In the genomic region with DNA sequence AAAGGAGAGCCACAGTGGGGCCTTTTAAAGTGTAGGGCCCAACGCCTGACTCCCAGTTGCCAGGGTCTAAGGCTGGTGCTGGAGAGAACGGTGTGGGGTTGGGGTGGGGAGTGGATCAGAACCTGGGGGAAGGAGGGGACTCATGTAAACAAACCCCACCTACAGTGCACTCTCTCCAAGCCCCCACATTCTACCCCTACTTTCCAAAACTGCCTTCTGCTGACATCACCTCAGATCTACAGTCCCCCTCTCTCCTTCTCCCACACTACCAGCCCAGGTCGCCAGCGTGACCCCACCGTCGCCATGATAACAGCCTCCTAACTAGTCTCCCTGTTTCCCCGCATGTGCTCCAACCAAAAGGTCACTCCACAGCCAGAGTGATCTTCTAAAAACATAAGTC, we compare ENCODE assay signal across 30 cellular contexts. TPM values are rescaled to one million over a fixed set of nuclear protein-coding genes. Genes with fewer than 3 reads are reported as not detected.
"Had no signal": no experiment of that assay in that cellular context is flagged by ENCODE, and none has a peak within 500 bp of the region (broad histone marks: within the 10 kb centered on the region; RNA-seq: fewer than 3 reads in every experiment).

No MANE protein-coding gene starts in this region.

- ATAC-seq: activated CD4-positive, alpha-beta T cell treated with anti-CD3 and anti-CD28 coated beads for 36 hours; activated CD4-positive, CD25-positive, alpha-beta regulatory T cell treated with anti-CD3 and anti-CD28 coated beads, Interleukin-2, amount 50 U/mL, for 24 hours; activated CD8-positive, alpha-beta T cell treated with anti-CD3 and anti-CD28 coated beads, Interleukin-2, amount 10 ng/mL, durations not matched to agents 7 days and 5 days; activated naive CD4-positive, alpha-beta T cell treated with anti-CD3 and anti-CD28 coated beads, Interleukin-2, amount 50 U/mL, for 72 hours; Panc1 had no signal

- H3K4me1 ChIP-seq: adrenal gland, SJCRH30 had no signal

- H3K27me3 ChIP-seq: SJCRH30 had no signal

- FAIRE-seq: TTC549 had no signal

- H3K36me3 Mint-ChIP-seq: activated naive CD4-positive, alpha-beta T cell treated with anti-CD3 and anti-CD28 coated beads, Interleukin-2, amount 50 U/mL, for 72 hours; brain had no signal

- H3K4me1 Mint-ChIP-seq: activated CD4-positive, alpha-beta T cell treated with anti-CD3 and anti-CD28 coated beads for 36 hours; activated CD4-positive, alpha-beta T cell treated with anti-CD3 and anti-CD28 coated beads, Interleukin-2, amount 10 ng/mL, durations not matched to agents 7 days and 5 days had no signal

- H3K9me3 Mint-ChIP-seq: activated CD4-positive, alpha-beta T cell treated with anti-CD3 and anti-CD28 coated beads, Interleukin-2, amount 10 ng/mL, durations not matched to agents 7 days and 5 days; activated naive CD4-positive, alpha-beta T cell treated with anti-CD3 and anti-CD28 coated beads for 36 hours; activated naive CD4-positive, alpha-beta T cell treated with anti-CD3 and anti-CD28 coated beads, Interleukin-2, amount 50 U/mL, for 72 hours; activated T-cell treated with anti-CD3 and anti-CD28 coated beads, Interleukin-2, amount 50 U/mL, for 24 hours; brain; T-helper 1 cell treated with Interleukin-12 subunit alpha and Interleukin-12 subunit beta and Interleukin-4 antibody, amounts not matched to agents 30 μg/mL and 1 μg/mL, for 36 hours; T-helper 2 cell treated with Interferon-gamma antibody and Interleukin-4, amounts not matched to agents 5 μg/mL and 100 μg/mL, for 36 hours had no signal

- H3K27ac Mint-ChIP-seq: activated CD4-positive, alpha-beta T cell treated with anti-CD3 and anti-CD28 coated beads for 36 hours; activated CD4-positive, alpha-beta T cell treated with anti-CD3 and anti-CD28 coated beads, Interleukin-2, amount 10 ng/mL, durations not matched to agents 7 days and 5 days; activated CD8-positive, alpha-beta T cell treated with anti-CD3 and anti-CD28 coated beads, Interleukin-2, amount 10 ng/mL, durations not matched to agents 7 days and 5 days; activated naive CD4-positive, alpha-beta T cell treated with anti-CD3 and anti-CD28 coated beads for 36 hours; activated naive CD4-positive, alpha-beta T cell treated with anti-CD3 and anti-CD28 coated beads, Interleukin-2, amount 50 U/mL, for 72 hours; activated T-cell treated with anti-CD3 and anti-CD28 coated beads, Interleukin-2, amount 50 U/mL, for 24 hours; brain; T-helper 1 cell treated with Interleukin-12 subunit alpha and Interleukin-12 subunit beta and Interleukin-4 antibody, amounts not matched to agents 30 μg/mL and 1 μg/mL, for 36 hours; T-helper 2 cell treated with Interferon-gamma antibody and Interleukin-4, amounts not matched to agents 5 μg/mL and 100 μg/mL, for 36 hours had no signal

- H3K27ac ChIP-seq: adrenal gland, SJCRH30, SK-N-MC had no signal

- H3K36me3 ChIP-seq: adrenal gland, SJCRH30 had no signal

- H3K4me3 Mint-ChIP-seq: activated CD4-positive, alpha-beta T cell treated with anti-CD3 and anti-CD28 coated beads for 36 hours; activated CD4-positive, alpha-beta T cell treated with anti-CD3 and anti-CD28 coated beads, Interleukin-2, amount 10 ng/mL, durations not matched to agents 7 days and 5 days; activated CD8-positive, alpha-beta T cell treated with anti-CD3 and anti-CD28 coated beads, Interleukin-2, amount 10 ng/mL, durations not matched to agents 7 days and 5 days; activated naive CD4-positive, alpha-beta T cell treated with anti-CD3 and anti-CD28 coated beads for 36 hours; activated T-cell treated with anti-CD3 and anti-CD28 coated beads, Interleukin-2, amount 50 U/mL, for 24 hours; brain; T-helper 1 cell treated with Interleukin-12 subunit alpha and Interleukin-12 subunit beta and Interleukin-4 antibody, amounts not matched to agents 30 μg/mL and 1 μg/mL, for 36 hours; T-helper 2 cell treated with Interferon-gamma antibody and Interleukin-4, amounts not matched to agents 5 μg/mL and 100 μg/mL, for 36 hours had no signal

- DNase-seq: activated CD4-positive, alpha-beta T cell treated with anti-CD3 and anti-CD28 coated beads for 36 hours; activated CD4-positive, alpha-beta T cell treated with anti-CD3 and anti-CD28 coated beads, Interleukin-2, amount 10 ng/mL, durations not matched to agents 7 days and 5 days; activated CD4-positive, alpha-beta T cell treated with anti-CD3 and anti-CD28 coated beads, Interleukin-2, amount 50 U/mL, for 48 hours; activated CD8-positive, alpha-beta T cell treated with anti-CD3 and anti-CD28 coated beads, Interleukin-2, amount 10 ng/mL, durations not matched to agents 7 days and 5 days; activated gamma-delta T cell treated with Interleukin-2 at 50 U/mL for 16 hours; activated naive CD4-positive, alpha-beta T cell treated with anti-CD3 and anti-CD28 coated beads for 36 hours; activated T-cell treated with anti-CD3 and anti-CD28 coated beads, Interleukin-2, amount 50 U/mL, for 24 hours; adrenal gland; Karpas-422; KBM-7; MM.1S; MV-4-11; NCI-H1092; NCI-H1436 treated with DMSO at 0.1 percent for 48 hours; NCI-H1694 treated with DMSO at 0.1 percent for 48 hours; NCI-H2029; NCI-H345; NCI-H524 treated with DMSO at 0.1 percent for 48 hours; SHP77; SJCRH30 had no signal

- H3K4me3 ChIP-seq: adrenal gland, SJCRH30, SK-N-MC had no signal

- H3K9me3 ChIP-seq: adrenal gland, SJCRH30 had no signal

RNA-seq across cellular contexts. Expression of a gene that starts 26.6 kb away (rescaled TPM):
- total RNA-seq: activated CD4-positive, alpha-beta T cell treated with anti-CD3 and anti-CD28 coated beads for 36 hours; activated CD4-positive, alpha-beta T cell treated with anti-CD3 and anti-CD28 coated beads, Interleukin-2, amount 10 ng/mL, durations not matched to agents 7 days and 5 days; activated CD8-positive, alpha-beta T cell treated with anti-CD3 and anti-CD28 coated beads, Interleukin-2, amount 10 ng/mL, durations not matched to agents 7 days and 5 days; activated naive CD4-positive, alpha-beta T cell treated with anti-CD3 and anti-CD28 coated beads for 36 hours; activated naive CD4-positive, alpha-beta T cell treated with anti-CD3 and anti-CD28 coated beads, Interleukin-2, amount 50 U/mL, for 72 hours; NCI-H460; RPMI7951 had no signal

RNA-seq across cellular contexts. Expression of a gene that starts 48.2 kb away (rescaled TPM):
- total RNA-seq: activated CD4-positive, alpha-beta T cell treated with anti-CD3 and anti-CD28 coated beads for 36 hours; activated CD4-positive, alpha-beta T cell treated with anti-CD3 and anti-CD28 coated beads, Interleukin-2, amount 10 ng/mL, durations not matched to agents 7 days and 5 days; activated CD8-positive, alpha-beta T cell treated with anti-CD3 and anti-CD28 coated beads, Interleukin-2, amount 10 ng/mL, durations not matched to agents 7 days and 5 days; activated naive CD4-positive, alpha-beta T cell treated with anti-CD3 and anti-CD28 coated beads for 36 hours; activated naive CD4-positive, alpha-beta T cell treated with anti-CD3 and anti-CD28 coated beads, Interleukin-2, amount 50 U/mL, for 72 hours; NCI-H460; RPMI7951 had no signal
